ENCODE assay signal across 19 cellular contexts in genomic region chr7:149853157-149853556, GRCh38. TPM values are rescaled to one million over a fixed set of nuclear protein-coding genes. Genes with fewer than 3 reads are reported as not detected.
DNase-seq lines count a peak whose midpoint lies in the region; TF ChIP-seq lines count a peak whose summit lies in the region.
"Had no signal": no experiment of that assay in that cellular context is flagged by ENCODE, and none has a peak within 500 bp of the region (broad histone marks: within the 10 kb centered on the region; RNA-seq: fewer than 3 reads in every experiment).

No MANE protein-coding gene starts in this region.

- H3K4me3 ChIP-seq in osteoblast (ENCODE audit: insufficient read depth, low read length) = no peak overlapping the region
- H3K4me3 ChIP-seq in Peyer's patch = no peak overlapping the region
- H3K4me3 ChIP-seq: A549 had no signal

- TF ChIP-seq POLR2A in Peyer's patch (IDR thresholded peaks at IDR 0.05) = no peak

- H3K36me3 ChIP-seq in osteoblast (ENCODE audit: insufficient read depth, low read length) (peaks cover 4% of the 10 kb centered on the region), Peyer's patch (peaks cover 0 to 5% (median 0%) of the 10 kb centered on the region in 3 donors)

- DNase-seq in EH (ENCODE audit: low read depth) (peak; percentile 18), LoVo (ENCODE audit: low spot score) (peak; percentile 13), astrocyte of the hippocampus (ENCODE audit: low read depth, low spot score) (peak; percentile 79), osteoblast (ENCODE audit: insufficient read length, low spot score, missing footprints) (peak; percentile 73), NCI-H2171 (lab: John Stamatoyannopoulos, UW) (no peak), NCI-H2107 (lab: John Stamatoyannopoulos, UW) (no peak), Peyer's patch (no peak), NCI-H2227 (lab: John Stamatoyannopoulos, UW; ENCODE audit: unreplicated experiment) (no peak)
- DNase-seq: CD4-positive, CD25-positive, alpha-beta regulatory T cell; DMS79; KG1; NCI-H1694; NCI-H345; NCI-H524 treated with DMSO at 0.1 percent for 48 hours; NCI-H82; OCI-M1; Right ventricle myocardium superior had no signal

- no peak overlapping the region for H3K4me2 ChIP-seq in osteoblast (ENCODE audit: insufficient read depth, low read length)
- H3K4me2 ChIP-seq: A549 had no signal

- H3K9me3 ChIP-seq in osteoblast (ENCODE audit: low read depth, low read length) (no peaks in the 10 kb centered on the region), Peyer's patch (no peaks in the 10 kb centered on the region)
- H3K9me3 ChIP-seq: A549 had no signal

- no peak overlapping the region for H3K27ac ChIP-seq in osteoblast (ENCODE audit: low read depth, low read length)
- H3K27ac ChIP-seq in Peyer's patch = no peak overlapping the region
- H3K27ac ChIP-seq: A549, HL-60 had no signal

- no peaks in the 10 kb centered on the region for H3K79me2 ChIP-seq in osteoblast (ENCODE audit: insufficient read depth, low read length)

- H3K4me1 ChIP-seq in osteoblast (ENCODE audit: insufficient read depth, low read length) = peaks cover 10% of the 10 kb centered on the region
- peaks cover 0 to 2% (median 0%) of the 10 kb centered on the region in 4 donors for H3K4me1 ChIP-seq in Peyer's patch

- no peak overlapping the region for H2AFZ ChIP-seq in osteoblast (ENCODE audit: low read length)

- H3K27me3 ChIP-seq in osteoblast (ENCODE audit: insufficient read depth, low read length) = no peaks in the 10 kb centered on the region
- no peaks in the 10 kb centered on the region for H3K27me3 ChIP-seq in Peyer's patch

- no peak for TF ChIP-seq CTCF in osteoblast (IDR thresholded peaks at IDR 0.05; ENCODE audit: extremely low read depth, low read depth, low read length)
- TF ChIP-seq CTCF in Peyer's patch (IDR thresholded peaks at IDR 0.05) = no peak

- H4K20me1 ChIP-seq in osteoblast (ENCODE audit: insufficient read depth, low read length) = no peaks in the 10 kb centered on the region

RNA-seq across cellular contexts. Expression of gene ZNF862, which starts 15.0 kb away (rescaled TPM):
- 8.7 and 12.7 TPM in 2 replicates for total RNA-seq in osteoblast
- total RNA-seq in Peyer's patch = 10 to 100 TPM; 19.8 to 36.4 (median 23.0) TPM

RNA-seq across cellular contexts. Expression of gene ATP6V0E2, which starts 20.6 kb away (rescaled TPM):
- 27.9 and 28.3 TPM in 2 replicates for total RNA-seq in osteoblast
- total RNA-seq in Peyer's patch = 10 to 100 TPM in 2 of 4 donors, 1 to 10 TPM in 2; 7.6 to 17.8 (median 11.1) TPM

Comparison
In these comparisons a context has a peak if more than half of its experiments do, and no peak if none do; other contexts are left out.
1. DNase-seq: peak in EH (single experiment), LoVo (single experiment), astrocyte of the hippocampus (single experiment) and osteoblast (single experiment); none in NCI-H2171 (single experiment), NCI-H2107 (single experiment), Peyer's patch (0 of 3) and NCI-H2227 (single experiment).